8 cellular contexts compared by ENCODE assay signal in genomic region chr1:84936116-84936810, GRCh38. TPM values are rescaled to one million over a fixed set of nuclear protein-coding genes. Genes with fewer than 3 reads are reported as not detected.
DNase-seq lines count a peak whose midpoint lies in the region; ATAC-seq and TF ChIP-seq lines count a peak whose summit lies in the region.

No MANE protein-coding gene starts in this region.

- peak; percentile 12 for DNase-seq in activated naive CD4-positive, alpha-beta T cell treated with Interleukin-2 at 50 U/mL for 16 hours
- no peak for DNase-seq in activated naive CD4-positive, alpha-beta T cell treated with anti-CD3 and anti-CD28 coated beads, Interleukin-2, amount 50 U/mL, for 16 hours
- peak; percentile 51 for DNase-seq in NCI-H460 (ENCODE audit: extremely low read depth, low read depth)
- DNase-seq in activated T-cell treated with anti-CD3 and anti-CD28 coated beads, Interleukin-2, amount 50 U/mL, for 1 hour: peak; percentile 24
- peak; percentile 56 for DNase-seq in germinal center (ENCODE audit: low spot score)
- DNase-seq in osteocyte (ENCODE audit: extremely low spot score, unreplicated experiment): no peak

- peaks cover 5% of the 10 kb centered on the region for H3K4me1 Mint-ChIP-seq in osteocyte (ENCODE audit: unreplicated experiment)

- no peaks in the 10 kb centered on the region for H3K9me3 Mint-ChIP-seq in osteocyte (ENCODE audit: unreplicated experiment)

- ATAC-seq in HG02642 (IDR thresholded peaks at IDR 0.05; ENCODE audit: poor library complexity, unreplicated experiment) (peak; percentile 54), GM21367 (IDR thresholded peaks at IDR 0.05; ENCODE audit: unreplicated experiment) (no peak)

- H3K27ac Mint-ChIP-seq in osteocyte (ENCODE audit: unreplicated experiment): no peak overlapping the region

- no peaks in the 10 kb centered on the region for H3K36me3 Mint-ChIP-seq in osteocyte (ENCODE audit: unreplicated experiment)

- no peak overlapping the region for H3K4me3 Mint-ChIP-seq in osteocyte (ENCODE audit: unreplicated experiment)

- peaks cover 53% of the 10 kb centered on the region for H3K27me3 Mint-ChIP-seq in osteocyte (ENCODE audit: unreplicated experiment)

- peak; percentile 91 for TF ChIP-seq CTCF in osteocyte (IDR thresholded peaks at IDR 0.05)

RNA-seq across cellular contexts. Expression of gene LPAR3, which starts 43.3 kb away (rescaled TPM):
- total RNA-seq in NCI-H460 (2014; rRNA removed; shearing (Covaris generic)): 0.57 and 1.2 TPM in 2 replicates
- 0.14 TPM in 1 of 2 replicates, not detected in the other for polyA plus RNA-seq in NCI-H460 (2014; cell fraction: nucleus; rRNA removed)
- not detected in 2 replicates for total RNA-seq in osteocyte

Comparison
In these comparisons a context has a peak if more than half of its experiments do, and no peak if none do; other contexts are left out.
1. DNase-seq: peak in activated naive CD4-positive, alpha-beta T cell treated with Interleukin-2 at 50 U/mL for 16 hours (single experiment), NCI-H460 (single experiment), activated T-cell treated with anti-CD3 and anti-CD28 coated beads, Interleukin-2, amount 50 U/mL, for 1 hour (single experiment) and germinal center (single experiment); none in activated naive CD4-positive, alpha-beta T cell treated with anti-CD3 and anti-CD28 coated beads, Interleukin-2, amount 50 U/mL, for 16 hours (single experiment) and osteocyte (single experiment).